In the genomic region with DNA sequence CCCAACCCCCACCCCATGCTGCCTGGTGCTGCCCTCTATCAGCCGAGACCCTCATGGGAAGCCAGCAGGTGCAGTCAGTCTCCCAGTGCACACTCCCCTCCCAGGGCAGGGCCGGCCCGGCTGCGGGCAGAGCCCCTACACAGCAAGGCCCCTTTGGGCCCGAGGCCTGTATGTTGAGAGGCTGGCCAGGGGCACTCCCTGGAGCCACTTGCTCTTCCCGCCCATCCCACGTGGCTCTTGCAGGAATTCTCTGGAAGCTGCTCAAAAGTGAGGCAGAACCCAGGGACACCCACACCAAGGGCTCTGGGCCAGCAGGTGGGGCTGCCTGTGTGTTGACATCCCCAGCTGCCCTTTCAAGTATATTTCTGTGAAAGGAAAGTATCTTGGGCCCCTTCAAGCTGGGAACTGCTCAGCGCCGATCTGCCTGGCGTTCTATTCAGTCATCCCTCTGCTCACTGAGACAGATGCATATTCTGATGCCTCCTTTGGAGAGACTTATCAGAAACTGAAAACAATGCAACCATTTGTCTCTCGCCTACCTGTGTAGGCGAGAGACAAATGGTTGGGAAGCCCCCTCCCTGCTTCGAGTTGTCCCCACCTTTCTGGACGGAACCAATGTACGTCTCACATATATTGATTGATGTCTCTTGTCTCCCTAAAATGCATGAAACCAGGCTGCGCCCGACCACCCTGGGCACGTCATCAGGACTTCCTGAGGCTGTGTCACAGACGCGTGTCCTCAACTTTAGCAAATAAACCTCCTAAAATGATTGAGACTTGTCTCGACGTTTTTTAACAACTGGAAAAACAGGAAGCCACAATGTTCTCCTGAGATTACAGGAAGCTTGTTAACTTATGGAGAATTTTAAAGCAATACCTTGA, we compare ENCODE assay signal across 1 cellular context.
TF ChIP-seq lines count a peak whose summit lies in the region.

No MANE protein-coding gene starts in this region.

TF ChIP-seq in WTC11, 78 proteins besides CTCF, POLR2A, EP300 and RAD21 (continued from another document):
- TF ChIP-seq, protein P1, sequence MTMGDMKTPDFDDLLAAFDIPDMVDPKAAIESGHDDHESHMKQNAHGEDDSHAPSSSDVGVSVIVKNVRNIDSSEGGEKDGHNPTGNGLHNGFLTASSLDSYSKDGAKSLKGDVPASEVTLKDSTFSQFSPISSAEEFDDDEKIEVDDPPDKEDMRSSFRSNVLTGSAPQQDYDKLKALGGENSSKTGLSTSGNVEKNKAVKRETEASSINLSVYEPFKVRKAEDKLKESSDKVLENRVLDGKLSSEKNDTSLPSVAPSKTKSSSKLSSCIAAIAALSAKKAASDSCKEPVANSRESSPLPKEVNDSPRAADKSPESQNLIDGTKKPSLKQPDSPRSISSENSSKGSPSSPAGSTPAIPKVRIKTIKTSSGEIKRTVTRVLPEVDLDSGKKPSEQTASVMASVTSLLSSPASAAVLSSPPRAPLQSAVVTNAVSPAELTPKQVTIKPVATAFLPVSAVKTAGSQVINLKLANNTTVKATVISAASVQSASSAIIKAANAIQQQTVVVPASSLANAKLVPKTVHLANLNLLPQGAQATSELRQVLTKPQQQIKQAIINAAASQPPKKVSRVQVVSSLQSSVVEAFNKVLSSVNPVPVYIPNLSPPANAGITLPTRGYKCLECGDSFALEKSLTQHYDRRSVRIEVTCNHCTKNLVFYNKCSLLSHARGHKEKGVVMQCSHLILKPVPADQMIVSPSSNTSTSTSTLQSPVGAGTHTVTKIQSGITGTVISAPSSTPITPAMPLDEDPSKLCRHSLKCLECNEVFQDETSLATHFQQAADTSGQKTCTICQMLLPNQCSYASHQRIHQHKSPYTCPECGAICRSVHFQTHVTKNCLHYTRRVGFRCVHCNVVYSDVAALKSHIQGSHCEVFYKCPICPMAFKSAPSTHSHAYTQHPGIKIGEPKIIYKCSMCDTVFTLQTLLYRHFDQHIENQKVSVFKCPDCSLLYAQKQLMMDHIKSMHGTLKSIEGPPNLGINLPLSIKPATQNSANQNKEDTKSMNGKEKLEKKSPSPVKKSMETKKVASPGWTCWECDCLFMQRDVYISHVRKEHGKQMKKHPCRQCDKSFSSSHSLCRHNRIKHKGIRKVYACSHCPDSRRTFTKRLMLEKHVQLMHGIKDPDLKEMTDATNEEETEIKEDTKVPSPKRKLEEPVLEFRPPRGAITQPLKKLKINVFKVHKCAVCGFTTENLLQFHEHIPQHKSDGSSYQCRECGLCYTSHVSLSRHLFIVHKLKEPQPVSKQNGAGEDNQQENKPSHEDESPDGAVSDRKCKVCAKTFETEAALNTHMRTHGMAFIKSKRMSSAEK (CRISPR knock-in tag; IDR thresholded peaks at IDR 0.05; ENCODE audit: borderline replicate concordance), result no peak
- TF ChIP-seq, protein P2, sequence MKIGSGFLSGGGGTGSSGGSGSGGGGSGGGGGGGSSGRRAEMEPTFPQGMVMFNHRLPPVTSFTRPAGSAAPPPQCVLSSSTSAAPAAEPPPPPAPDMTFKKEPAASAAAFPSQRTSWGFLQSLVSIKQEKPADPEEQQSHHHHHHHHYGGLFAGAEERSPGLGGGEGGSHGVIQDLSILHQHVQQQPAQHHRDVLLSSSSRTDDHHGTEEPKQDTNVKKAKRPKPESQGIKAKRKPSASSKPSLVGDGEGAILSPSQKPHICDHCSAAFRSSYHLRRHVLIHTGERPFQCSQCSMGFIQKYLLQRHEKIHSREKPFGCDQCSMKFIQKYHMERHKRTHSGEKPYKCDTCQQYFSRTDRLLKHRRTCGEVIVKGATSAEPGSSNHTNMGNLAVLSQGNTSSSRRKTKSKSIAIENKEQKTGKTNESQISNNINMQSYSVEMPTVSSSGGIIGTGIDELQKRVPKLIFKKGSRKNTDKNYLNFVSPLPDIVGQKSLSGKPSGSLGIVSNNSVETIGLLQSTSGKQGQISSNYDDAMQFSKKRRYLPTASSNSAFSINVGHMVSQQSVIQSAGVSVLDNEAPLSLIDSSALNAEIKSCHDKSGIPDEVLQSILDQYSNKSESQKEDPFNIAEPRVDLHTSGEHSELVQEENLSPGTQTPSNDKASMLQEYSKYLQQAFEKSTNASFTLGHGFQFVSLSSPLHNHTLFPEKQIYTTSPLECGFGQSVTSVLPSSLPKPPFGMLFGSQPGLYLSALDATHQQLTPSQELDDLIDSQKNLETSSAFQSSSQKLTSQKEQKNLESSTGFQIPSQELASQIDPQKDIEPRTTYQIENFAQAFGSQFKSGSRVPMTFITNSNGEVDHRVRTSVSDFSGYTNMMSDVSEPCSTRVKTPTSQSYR (CRISPR knock-in tag; IDR thresholded peaks at IDR 0.05), result peak; percentile 54
